In the genomic region with DNA sequence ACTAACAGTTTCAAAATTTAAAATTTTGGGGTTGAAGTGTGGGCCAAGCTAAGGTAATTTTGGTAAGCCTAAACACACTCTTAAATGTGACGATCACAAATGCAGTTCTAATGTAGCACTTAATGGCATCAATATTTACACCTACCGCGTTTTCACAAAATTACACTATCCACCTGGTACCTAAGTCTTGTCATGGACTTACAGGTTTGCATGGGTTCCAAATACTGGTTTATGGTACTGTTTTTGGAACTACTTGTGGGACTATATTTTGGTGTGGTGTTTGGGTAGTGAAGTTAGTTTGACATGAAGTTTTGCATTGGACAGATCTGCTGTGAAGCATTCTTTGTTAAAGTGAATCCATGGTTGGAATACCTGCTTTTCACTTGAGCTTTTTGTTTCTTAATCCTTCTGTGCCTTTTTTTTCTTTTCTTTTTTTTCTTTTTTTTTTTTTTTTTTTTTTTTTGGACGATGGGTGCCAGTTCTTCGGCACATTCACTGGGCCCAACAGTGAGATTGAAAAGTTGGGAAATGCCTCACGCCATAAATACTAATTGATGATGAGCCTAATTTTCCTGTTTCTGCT, we compare ENCODE assay signal across 13 cellular contexts. TPM values are rescaled to one million over a fixed set of nuclear protein-coding genes. Genes with fewer than 3 reads are reported as not detected.
DNase-seq lines count a peak whose midpoint lies in the region; ATAC-seq and TF ChIP-seq lines count a peak whose summit lies in the region.
"Had no signal": no experiment of that assay in that cellular context is flagged by ENCODE, and none has a peak within 500 bp of the region (broad histone marks: within the 10 kb centered on the region; RNA-seq: fewer than 3 reads in every experiment).

No MANE protein-coding gene starts in this region.

- H3K4me1 ChIP-seq in left ventricle myocardium inferior (peaks cover 100% of the 10 kb centered on the region), transverse colon (peaks cover 47 to 90% (median 74%) of the 10 kb centered on the region in 4 donors)

- H3K27me3 Mint-ChIP-seq in activated naive CD8-positive, alpha-beta T cell treated with anti-CD3 and anti-CD28 coated beads for 36 hours: no peaks in the 10 kb centered on the region
- H3K27me3 Mint-ChIP-seq in immature natural killer cell (ENCODE audit: low read depth in 3 of 3): peaks cover 3 to 23% (median 17%) of the 10 kb centered on the region in 3 donors

- TF ChIP-seq EP300 in transverse colon (IDR thresholded peaks at IDR 0.05; ENCODE audit: low read depth): no peak

- intact Hi-C loops in left ventricle myocardium inferior (cut with micrococcal nuclease): no loop called here
- intact Hi-C loops in left ventricle myocardium superior (cut with micrococcal nuclease): no loop called here
- intact Hi-C loops in transverse colon (cut with DNase I; ENCODE audit: low total_unique reads): no loop called here

- peaks cover 92% of the 10 kb centered on the region for H3K36me3 Mint-ChIP-seq in activated naive CD8-positive, alpha-beta T cell treated with anti-CD3 and anti-CD28 coated beads for 36 hours
- H3K36me3 Mint-ChIP-seq in immature natural killer cell: peaks cover 47 to 84% (median 70%) of the 10 kb centered on the region in 3 donors

- H3K27me3 ChIP-seq in left ventricle myocardium inferior (ENCODE audit: low read depth) (no peaks in the 10 kb centered on the region), transverse colon (no peaks in the 10 kb centered on the region)

- 55 to 63% methylated on average over 5 to 6 of the region's 6 CpGs for WGBS in transverse colon (ENCODE audit: low coverage in 1 of 2), 2 donors

- in situ Hi-C loops in transverse colon (cut with MboI; ENCODE audit: low pct_ligation_motif_present in 1 of 4, low pct_unique_long_range_greater_than_20kb in 1 of 4, low sequenced_read_pairs in 3 of 4): loop anchor here in 1 of 4 donors (25.0 kb wide), 1 partner anchor 162 kb away; no protein-coding TSS in a partner anchor

- H3K4me3 ChIP-seq in left ventricle myocardium inferior (peak overlapping the region; percentile 79), transverse colon (peak overlapping the region in 1 of 4 donors; percentile 92)

- peaks cover 77% of the 10 kb centered on the region for H3K4me1 Mint-ChIP-seq in activated naive CD8-positive, alpha-beta T cell treated with anti-CD3 and anti-CD28 coated beads for 36 hours
- peaks cover 91 to 97% of the 10 kb centered on the region in 2 donors for H3K4me1 Mint-ChIP-seq in immature natural killer cell

- H3K36me3 ChIP-seq in left ventricle myocardium inferior (peaks cover 92% of the 10 kb centered on the region), transverse colon (peaks cover 0 to 79% (median 31%) of the 10 kb centered on the region in 4 donors)

- no peaks in the 10 kb centered on the region for H3K9me3 Mint-ChIP-seq in activated naive CD8-positive, alpha-beta T cell treated with anti-CD3 and anti-CD28 coated beads for 36 hours
- H3K9me3 Mint-ChIP-seq in immature natural killer cell: no peaks in the 10 kb centered on the region

- ATAC-seq in left ventricle myocardium superior (no peak), HG03354 (IDR thresholded peaks at IDR 0.05; ENCODE audit: poor library complexity, severe bottlenecking, unreplicated experiment) (no peak)
- ATAC-seq: PC-3 had no signal

- H3K27ac Mint-ChIP-seq in activated naive CD8-positive, alpha-beta T cell treated with anti-CD3 and anti-CD28 coated beads for 36 hours: peak overlapping the region; percentile 82
- peak overlapping the region in 5 of 6 donors; percentile 12 to 87 (median 83) for H3K27ac Mint-ChIP-seq in immature natural killer cell

- DNase-seq in left ventricle myocardium inferior (no peak), left ventricle myocardium superior (no peak), immature natural killer cell (no peak), transverse colon (no peak), NCI-H526 treated with DMSO at 0.1 percent for 48 hours (lab: John Stamatoyannopoulos, UW) (no peak), amniotic stem cell (lab: John Stamatoyannopoulos, UW) (no peak)
- DNase-seq in activated naive CD8-positive, alpha-beta T cell treated with anti-CD3 and anti-CD28 coated beads for 36 hours: no peak
- DNase-seq: activated CD4-positive, alpha-beta T cell treated with anti-CD3 and anti-CD28 coated beads for 48 hours; central memory CD4-positive, alpha-beta T cell; NCI-H1105; PC-3; posterior cingulate gyrus had no signal

- H3K4me3 Mint-ChIP-seq in activated naive CD8-positive, alpha-beta T cell treated with anti-CD3 and anti-CD28 coated beads for 36 hours: peak overlapping the region; percentile 97
- peak overlapping the region; percentile 54 to 94 (median 69) for H3K4me3 Mint-ChIP-seq in immature natural killer cell

- TF ChIP-seq POLR2A in transverse colon (IDR thresholded peaks at IDR 0.05): no peak

- H3K27ac ChIP-seq in left ventricle myocardium inferior (replicated peaks): peak overlapping the region; percentile 11
- H3K27ac ChIP-seq in transverse colon: peak overlapping the region; percentile 15 to 38 (median 24)

- H3K9me3 ChIP-seq in left ventricle myocardium inferior (replicated peaks): no peaks in the 10 kb centered on the region
- H3K9me3 ChIP-seq in transverse colon: no peaks in the 10 kb centered on the region

- no peak for TF ChIP-seq CTCF in left ventricle myocardium inferior (IDR thresholded peaks at IDR 0.05; ENCODE audit: borderline replicate concordance)
- TF ChIP-seq CTCF in transverse colon (IDR thresholded peaks at IDR 0.05): no peak

RNA-seq across cellular contexts. Expression of gene SRSF3, which starts 6.5 kb away (rescaled TPM):
- 119 TPM for total RNA-seq in left ventricle myocardium inferior
- 123 TPM for total RNA-seq in left ventricle myocardium superior
- 100 to 1,000 TPM; 585 to 589 TPM for total RNA-seq in activated naive CD8-positive, alpha-beta T cell treated with anti-CD3 and anti-CD28 coated beads for 36 hours
- polyA plus RNA-seq in immature natural killer cell: 100 to 1,000 TPM; 344 to 391 (median 379) TPM
- 100 to 1,000 TPM; 110 to 177 (median 144) TPM for total RNA-seq in transverse colon

RNA-seq across cellular contexts. Expression of gene STK38, which starts 53.4 kb away (rescaled TPM):
- 25.5 TPM for total RNA-seq in left ventricle myocardium inferior
- 19.4 TPM for total RNA-seq in left ventricle myocardium superior
- total RNA-seq in activated naive CD8-positive, alpha-beta T cell treated with anti-CD3 and anti-CD28 coated beads for 36 hours: 10 to 100 TPM; 21.5 to 23.1 TPM
- polyA plus RNA-seq in immature natural killer cell: 100 to 1,000 TPM in 1 of 3 donors, 10 to 100 TPM in 2; 74.2 to 179 (median 81.2) TPM
- total RNA-seq in transverse colon: 100 to 1,000 TPM in 1 of 4 donors, 10 to 100 TPM in 3; 59.1 to 101 (median 86.4) TPM
